In genomic region chr9:14692918-14693861, GRCh38 we compare ENCODE assay signal across 7 cellular contexts. TPM values are rescaled to one million over a fixed set of nuclear protein-coding genes. Genes with fewer than 3 reads are reported as not detected.
DNase-seq lines count a peak whose midpoint lies in the region; ATAC-seq, FAIRE-seq and TF ChIP-seq lines count a peak whose summit lies in the region.

Gene ZDHHC21, minus strand, starts transcription at chr9:14693432. Its CDS starts 19,092 bp downstream, at chr9:14674340.

- no peaks in the 10 kb centered on the region for H3K27me3 ChIP-seq in WERI-Rb-1 (ENCODE audit: insufficient read depth, low read depth, severe bottlenecking)
- peaks cover under 1% of the 10 kb centered on the region for H3K27me3 ChIP-seq in keratinocyte (ENCODE audit: control insufficient read depth, extremely low read depth, insufficient read depth, low read length)

- peaks cover 4% of the 10 kb centered on the region for H3K4me1 ChIP-seq in keratinocyte (ENCODE audit: control insufficient read depth, extremely low read depth, insufficient read depth, low read length)

- peak; percentile 81 for DNase-seq in NCI-H128 (lab: John Stamatoyannopoulos, UW; ENCODE audit: unreplicated experiment)
- peak; percentile 66 for DNase-seq in WERI-Rb-1
- DNase-seq in central memory CD4-positive, alpha-beta T cell, result peak; percentile 40
- no peak for DNase-seq in keratinocyte (ENCODE audit: low read depth, low spot score)
- peak; percentile 34 to 57 (median 42) for DNase-seq in stimulated activated CD4-positive, alpha-beta T cell treated with anti-CD3 and anti-CD28 coated beads, Interleukin-12 subunit alpha, Interleukin-12 subunit beta, amount 100 ng/mL, for 48 hours (ENCODE audit: low read depth in 2 of 3, low spot score in 1 of 3)

- peak within 1 kb of the TSS; percentile 49 for H3K9ac ChIP-seq in keratinocyte (ENCODE audit: control insufficient read depth, extremely low read depth, insufficient read depth, low read length)

- peak; percentile 67 for FAIRE-seq in keratinocyte (lab: Jason Lieb, UNC)

- peak within 1 kb of the TSS; percentile 76 for H3K27ac ChIP-seq in WERI-Rb-1
- H3K27ac ChIP-seq in keratinocyte (ENCODE audit: control insufficient read depth, insufficient read depth, low read length), result no peak within 1 kb of the TSS

- no peak for TF ChIP-seq CTCF in WERI-Rb-1 (IDR thresholded peaks at IDR 0.05; ENCODE audit: low read depth, low read length)
- TF ChIP-seq CTCF in keratinocyte (optimal IDR thresholded peaks at IDR 0.05 in 1 of 3, IDR thresholded peaks at IDR 0.05 in 1 of 3, conservative IDR thresholded peaks at IDR 0.05 in 1 of 3; ENCODE audit: extremely low read depth in 1 of 3, insufficient read depth in 2 of 3, low read length in 3 of 3), result no peak

- peak within 1 kb of the TSS; percentile 82 for H2AFZ ChIP-seq in keratinocyte (ENCODE audit: control insufficient read depth, low read length)

- H3K4me3 ChIP-seq in WERI-Rb-1 (ENCODE audit: low read depth, low read length) (peak within 1 kb of the TSS; percentile 81), keratinocyte (ENCODE audit: control insufficient read depth in 2 of 3, extremely low read depth in 1 of 3, insufficient read depth in 2 of 3, low read depth in 1 of 3, low read length in 3 of 3) (peak within 1 kb of the TSS; percentile 67 to 81 (median 78))

- dilution Hi-C loops in keratinocyte (cut with MboI; ENCODE audit: extremely low pct_ligation_motif_present, low sequenced_read_pairs), result no loop called here

- no peaks in the 10 kb centered on the region for H3K9me3 ChIP-seq in WERI-Rb-1 (ENCODE audit: severe bottlenecking)
- H3K9me3 ChIP-seq in keratinocyte (ENCODE audit: control insufficient read depth, low read depth, low read length), result no peaks in the 10 kb centered on the region

- peak; percentile 94 for ATAC-seq in GM18498 (IDR thresholded peaks at IDR 0.05; ENCODE audit: unreplicated experiment)
- peak; percentile 84 for ATAC-seq in HG02610 (IDR thresholded peaks at IDR 0.05; ENCODE audit: unreplicated experiment)

- H3K36me3 ChIP-seq in WERI-Rb-1, result peaks cover 17% of the 10 kb centered on the region
- peaks cover 0 to 6% of the 10 kb centered on the region in 2 experiments for H3K36me3 ChIP-seq in keratinocyte (ENCODE audit: control insufficient read depth in 2 of 2, extremely low read depth in 1 of 2, insufficient read depth in 2 of 2, low read length in 2 of 2)

- no peaks in the 10 kb centered on the region for H3K9me1 ChIP-seq in keratinocyte (ENCODE audit: control insufficient read depth, extremely low read depth, insufficient read depth, low read length)

- peak within 1 kb of the TSS; percentile 92 for H3K4me2 ChIP-seq in keratinocyte (ENCODE audit: control insufficient read depth, extremely low read depth, insufficient read depth, low read depth, low read length)

- H4K20me1 ChIP-seq in keratinocyte (ENCODE audit: control insufficient read depth, extremely low read depth, insufficient read depth, low read length), result no peaks in the 10 kb centered on the region

- no peaks in the 10 kb centered on the region for H3K79me2 ChIP-seq in keratinocyte (ENCODE audit: control insufficient read depth, insufficient read depth, low read length)

RNA-seq across cellular contexts. Expression of gene ZDHHC21, which starts in this region (rescaled TPM):
- 2.0 to 4.2 TPM (median 3.9 TPM) in 3 replicates for polyA plus RNA-seq in keratinocyte
- polyA plus RNA-seq in keratinocyte (2011; ENCODE audit: low read depth), result 5.6 TPM
- 0.95 and 2.3 TPM in 2 replicates for polyA plus RNA-seq in keratinocyte (2011; cell fraction: cytosol; rRNA removed)
- 6.9 and 10.1 TPM in 2 replicates for polyA plus RNA-seq in keratinocyte (2011; cell fraction: nucleus; rRNA removed)
- polyA plus RNA-seq in keratinocyte (2012; ENCODE audit: low replicate concordance), result 2.1 and 6.0 TPM in 2 replicates
- polyA minus RNA-seq in keratinocyte, result 1.1 to 6.2 TPM (median 3.6 TPM) in 3 replicates
- polyA minus RNA-seq in keratinocyte (2011; cell fraction: cytosol; rRNA and poly(A)+ RNA removed), result 1.2 TPM
- polyA minus RNA-seq in keratinocyte (2011; cell fraction: nucleus; rRNA and poly(A)+ RNA removed), result 8.2 and 14.7 TPM in 2 replicates
